ENCODE assay signal across 10 cellular contexts in genomic region chr22:28904211-28904808, GRCh38. TPM values are rescaled to one million over a fixed set of nuclear protein-coding genes. Genes with fewer than 3 reads are reported as not detected.
DNase-seq lines count a peak whose midpoint lies in the region; ATAC-seq, FAIRE-seq and TF ChIP-seq lines count a peak whose summit lies in the region.
"Had no signal": no experiment of that assay in that cellular context is flagged by ENCODE, and none has a peak within 500 bp of the region (broad histone marks: within the 10 kb centered on the region; RNA-seq: fewer than 3 reads in every experiment).

No MANE protein-coding gene starts in this region.

- in situ Hi-C loops in HepG2 (cut with HindIII; ENCODE audit: extremely low pct_ligation_motif_present, low pct_unique_long_range_greater_than_20kb) = no loop called here

- 0 out of 2 replicates have a peak overlapping the region, but pooled peaks have one; percentile 4 for H3K9ac ChIP-seq in HepG2 (ENCODE audit: insufficient read depth, low read depth, low read length)

- H4K20me1 ChIP-seq in HepG2 (ENCODE audit: insufficient read depth, low read length) = peaks cover 64% of the 10 kb centered on the region

- H3K4me3 ChIP-seq in HepG2 (replicated peaks in 1 of 3; ENCODE audit: insufficient read depth in 1 of 3, low read depth in 2 of 3, low read length in 3 of 3) (no peak overlapping the region), right lobe of liver (no peak overlapping the region), fibroblast of the aortic adventitia (ENCODE audit: low read depth, low read length) (no peak overlapping the region)

- 80% methylated on average over 7 of the region's 7 CpGs for WGBS in HepG2 (ENCODE audit: low lambda C conversion rate)
- 49% methylated on average over 7 of the region's 7 CpGs for WGBS in right lobe of liver (ENCODE audit: insufficient coverage, low coverage, low lambda C conversion rate, missing lambda C conversion rate)

- H3K27me3 ChIP-seq in HepG2 (ENCODE audit: control insufficient read depth in 1 of 2, insufficient read depth in 2 of 2, low read length in 2 of 2) = no peaks in the 10 kb centered on the region
- no peaks in the 10 kb centered on the region for H3K27me3 ChIP-seq in right lobe of liver

- no peaks in the 10 kb centered on the region for H3K27me3 Mint-ChIP-seq in neural crest cell (ENCODE audit: low read depth)
- peaks cover 55% of the 10 kb centered on the region for H3K27me3 Mint-ChIP-seq in activated CD4-positive, alpha-beta T cell treated with anti-CD3 and anti-CD28 coated beads, Interleukin-2, amount 10 ng/mL, durations not matched to agents 7 days and 5 days

- ATAC-seq in HepG2 = no peak
- no peak for ATAC-seq in right lobe of liver
- ATAC-seq in HG03378 (IDR thresholded peaks at IDR 0.05; ENCODE audit: unreplicated experiment) = no peak

- peak overlapping the region; percentile 59 for H3K27ac Mint-ChIP-seq in neural crest cell (ENCODE audit: unreplicated experiment)
- no peak overlapping the region for H3K27ac Mint-ChIP-seq in activated CD4-positive, alpha-beta T cell treated with anti-CD3 and anti-CD28 coated beads, Interleukin-2, amount 10 ng/mL, durations not matched to agents 7 days and 5 days
- H3K27ac Mint-ChIP-seq: IgD-negative memory B cell had no signal

- TF ChIP-seq POLR2A in HepG2 (IDR thresholded peaks at IDR 0.05; ENCODE audit: insufficient read depth in 1 of 2, low read depth in 2 of 2, low read length in 2 of 2) = no peak
- no peak for TF ChIP-seq POLR2A in right lobe of liver (IDR thresholded peaks at IDR 0.05)

- TF ChIP-seq CTCF in HepG2 (CRISPR knock-in tag; IDR thresholded peaks at IDR 0.05) (no peak), right lobe of liver (IDR thresholded peaks at IDR 0.05) (no peak), fibroblast of the aortic adventitia (IDR thresholded peaks at IDR 0.05; ENCODE audit: insufficient read depth, low read length) (no peak), neural crest cell (conservative IDR thresholded peaks at IDR 0.05) (no peak)

- H3K4me3 Mint-ChIP-seq in neural crest cell = no peak overlapping the region
- H3K4me3 Mint-ChIP-seq in activated CD4-positive, alpha-beta T cell treated with anti-CD3 and anti-CD28 coated beads, Interleukin-2, amount 10 ng/mL, durations not matched to agents 7 days and 5 days = no peak overlapping the region
- H3K4me3 Mint-ChIP-seq: IgD-negative memory B cell had no signal

- no peak for FAIRE-seq in HepG2 (lab: Jason Lieb, UNC)

- H3K4me1 Mint-ChIP-seq in neural crest cell = peaks cover 62% of the 10 kb centered on the region
- H3K4me1 Mint-ChIP-seq in activated CD4-positive, alpha-beta T cell treated with anti-CD3 and anti-CD28 coated beads, Interleukin-2, amount 10 ng/mL, durations not matched to agents 7 days and 5 days = peaks cover 31% of the 10 kb centered on the region

- no TSS peak for BruUV-seq in HepG2 (replicated peaks; lab: Mats Ljungman, UMichigan)

- H2AFZ ChIP-seq in HepG2 (ENCODE audit: low read length) = no peak overlapping the region

- no peaks in the 10 kb centered on the region for H3K9me3 Mint-ChIP-seq in neural crest cell
- no peaks in the 10 kb centered on the region for H3K9me3 Mint-ChIP-seq in activated CD4-positive, alpha-beta T cell treated with anti-CD3 and anti-CD28 coated beads, Interleukin-2, amount 10 ng/mL, durations not matched to agents 7 days and 5 days
- H3K9me3 Mint-ChIP-seq: IgD-negative memory B cell had no signal

- H3K27ac ChIP-seq in HepG2 (ENCODE audit: extremely low read length, insufficient read depth, low read length) (peak overlapping the region; percentile 36), right lobe of liver (peak overlapping the region in 1 of 3 donors; percentile 24)

- H3K4me2 ChIP-seq in HepG2 (ENCODE audit: low read depth, low read length) = peak overlapping the region; percentile 29; the same call in 1 of the 2 replicates

- H3K36me3 ChIP-seq in HepG2 (replicated peaks in 1 of 2; ENCODE audit: control insufficient read depth in 1 of 2, insufficient read depth in 2 of 2, low read length in 2 of 2) = peaks cover 8 to 27% of the 10 kb centered on the region in 2 experiments
- H3K36me3 ChIP-seq in right lobe of liver = no peaks in the 10 kb centered on the region

- POLR2A ChIA-PET in HepG2 (lab: Yijun Ruan, JAX) = interaction anchor here (1.0 to 1.3 kb wide), 5 partner anchors 14 to 73 kb away, joined by 3 to 6 read pairs (median 4); partner anchors contain the start of gene ZNRF3
- POLR2A ChIA-PET in activated CD4-positive, alpha-beta T cell treated with anti-CD3 and anti-CD28 coated beads, Interleukin-2, amount 10 ng/mL, durations not matched to agents 7 days and 5 days (lab: Charles Lee) = interaction anchor here (0.6 kb wide), 1 partner anchor 23 kb away, joined by 6 read pairs; no protein-coding TSS in a partner anchor

- intact Hi-C loops in HepG2 (cut with micrococcal nuclease; ENCODE audit: unreplicated experiment) (no loop called here), right lobe of liver (cut with DNase I) (no loop called here)

- DNase-seq in HepG2 (ENCODE audit: low spot score) = no peak
- no peak for DNase-seq in right lobe of liver
- DNase-seq in fibroblast of the aortic adventitia (ENCODE audit: low read depth) = peak; percentile 31
- no peak for DNase-seq in neural crest cell (ENCODE audit: low read depth, low spot score)
- no peak for DNase-seq in SHP77 treated with DMSO at 0.1 percent for 48 hours (lab: John Stamatoyannopoulos, UW)
- DNase-seq in activated CD4-positive, alpha-beta T cell treated with anti-CD3 and anti-CD28 coated beads, Interleukin-2, amount 10 ng/mL, durations not matched to agents 7 days and 5 days = no peak
- no peak for DNase-seq in NCI-H1694 treated with DMSO at 0.1 percent for 48 hours (lab: John Stamatoyannopoulos, UW)
- DNase-seq: substantia nigra had no signal

- no peaks in the 10 kb centered on the region for H3K36me3 Mint-ChIP-seq in neural crest cell (ENCODE audit: low read depth)
- H3K36me3 Mint-ChIP-seq in activated CD4-positive, alpha-beta T cell treated with anti-CD3 and anti-CD28 coated beads, Interleukin-2, amount 10 ng/mL, durations not matched to agents 7 days and 5 days (ENCODE audit: low read depth) = no peaks in the 10 kb centered on the region
- H3K36me3 Mint-ChIP-seq: IgD-negative memory B cell had no signal

- H3K4me1 ChIP-seq in HepG2 (ENCODE audit: insufficient read depth, low read length) (peaks cover 99% of the 10 kb centered on the region), right lobe of liver (peaks cover 0 to 45% (median 12%) of the 10 kb centered on the region in 4 donors)

- H3K9me3 ChIP-seq in HepG2 (ENCODE audit: low read length) = no peaks in the 10 kb centered on the region
- H3K9me3 ChIP-seq in right lobe of liver = no peaks in the 10 kb centered on the region

- TF ChIP-seq RAD21 in HepG2 (CRISPR knock-in tag; IDR thresholded peaks at IDR 0.05) = no peak

- peaks cover 98% of the 10 kb centered on the region for H3K79me2 ChIP-seq in HepG2 (ENCODE audit: insufficient read depth, low read length)

- CTCF ChIA-PET in HepG2 (lab: Yijun Ruan, JAX; ENCODE audit: low intra/inter-chr PET ratio, low total read pairs) = no interaction called here
- CTCF ChIA-PET in activated CD4-positive, alpha-beta T cell treated with anti-CD3 and anti-CD28 coated beads, Interleukin-2, amount 10 ng/mL, durations not matched to agents 7 days and 5 days (lab: Charles Lee) = interaction anchor here (0.7 kb wide), 1 partner anchor 137 kb away, joined by 4 read pairs; no protein-coding TSS in a partner anchor

- TF ChIP-seq EP300 in HepG2 (IDR thresholded peaks at IDR 0.05; ENCODE audit: low read depth in 2 of 2, low read length in 2 of 2) (no peak), HepG2 (CRISPR knock-in tag; IDR thresholded peaks at IDR 0.05; ENCODE audit: borderline replicate concordance) (no peak)

TF ChIP-seq in HepG2, 621 proteins besides CTCF, POLR2A, EP300 and RAD21 (continues in another document):
- TF ChIP-seq RNF2 (conservative IDR thresholded peaks at IDR 0.05; ENCODE audit: low read depth) (no peak), ZBTB25 (CRISPR knock-in tag; IDR thresholded peaks at IDR 0.05) (no peak)

RNA-seq across cellular contexts. Expression of gene ZNRF3, which starts 20.9 kb away (rescaled TPM):
- 17.6 and 36.7 TPM in 2 replicates for total RNA-seq in HepG2 (2016; rRNA removed; fragmentation: Illumina TruSeq; extraction: Trizol)
- 6.8 and 7.3 TPM in 2 replicates for total RNA-seq in HepG2 (2016; cell fraction: cytosol; rRNA removed; fragmentation: Illumina TruSeq; extraction: Trizol; ENCODE audit: low read depth)
- 15.3 and 36.6 TPM in 2 replicates for total RNA-seq in HepG2 (2016; cell fraction: insoluble cytoplasmic fraction; rRNA removed; fragmentation: Illumina TruSeq; extraction: Trizol)
- 18.5 and 19.0 TPM in 2 replicates for total RNA-seq in HepG2 (2016; cell fraction: membrane; rRNA removed; fragmentation: Illumina TruSeq; extraction: Trizol)
- total RNA-seq in HepG2 (2016; cell fraction: nucleus; rRNA removed; fragmentation: Illumina TruSeq; extraction: Trizol) = 35.5 and 42.6 TPM in 2 replicates
- 17.4 and 20.3 TPM in 2 replicates for polyA plus RNA-seq in HepG2 (2011; rRNA removed)
- 12.9 and 24.5 TPM in 2 replicates for polyA plus RNA-seq in HepG2 (2011; cell fraction: cytosol; rRNA removed)
- polyA plus RNA-seq in HepG2 (2011; cell fraction: nucleus; rRNA removed) = 30.8 and 41.2 TPM in 2 replicates
- 19.0 and 20.9 TPM in 2 replicates for polyA plus RNA-seq in HepG2 (2012)
- polyA plus RNA-seq in HepG2 (2016; cell fraction: cytosol; fragmentation: Illumina TruSeq; extraction: Trizol; ENCODE audit: low read depth) = 3.0 and 3.4 TPM in 2 replicates
- 14.9 and 16.9 TPM in 2 replicates for polyA plus RNA-seq in HepG2 (2016; cell fraction: insoluble cytoplasmic fraction; fragmentation: Illumina TruSeq; extraction: Trizol; ENCODE audit: low read depth)
- polyA plus RNA-seq in HepG2 (2016; cell fraction: membrane; fragmentation: Illumina TruSeq; extraction: Trizol; ENCODE audit: low read depth) = 7.9 and 8.5 TPM in 2 replicates
- polyA plus RNA-seq in HepG2 (2016; cell fraction: nucleus; fragmentation: Illumina TruSeq; extraction: Trizol; ENCODE audit: insufficient read depth, low read depth) = 54.3 and 62.4 TPM in 2 replicates
- 2.0 and 68.2 TPM in 2 replicates for polyA minus RNA-seq in HepG2 (2011; rRNA and poly(A)+ RNA removed; ENCODE audit: low replicate concordance)
- 28.7 and 38.5 TPM in 2 replicates for polyA minus RNA-seq in HepG2 (2011; cell fraction: cytosol; rRNA and poly(A)+ RNA removed)
- polyA minus RNA-seq in HepG2 (2011; cell fraction: nucleus; rRNA and poly(A)+ RNA removed) = 19.8 and 22.1 TPM in 2 replicates
- 1 to 10 TPM; 5.8 to 9.2 (median 6.9) TPM for total RNA-seq in right lobe of liver
- 3.4 and 4.4 TPM in 2 replicates for total RNA-seq in fibroblast of the aortic adventitia (ENCODE audit: low replicate concordance)
- 18.5 and 18.9 TPM in 2 replicates for total RNA-seq in neural crest cell
- under 1 TPM; 0.58 to 0.72 TPM for total RNA-seq in activated CD4-positive, alpha-beta T cell treated with anti-CD3 and anti-CD28 coated beads, Interleukin-2, amount 10 ng/mL, durations not matched to agents 7 days and 5 days
